ENCODE assay signal across 11 cellular contexts in the genomic region with DNA sequence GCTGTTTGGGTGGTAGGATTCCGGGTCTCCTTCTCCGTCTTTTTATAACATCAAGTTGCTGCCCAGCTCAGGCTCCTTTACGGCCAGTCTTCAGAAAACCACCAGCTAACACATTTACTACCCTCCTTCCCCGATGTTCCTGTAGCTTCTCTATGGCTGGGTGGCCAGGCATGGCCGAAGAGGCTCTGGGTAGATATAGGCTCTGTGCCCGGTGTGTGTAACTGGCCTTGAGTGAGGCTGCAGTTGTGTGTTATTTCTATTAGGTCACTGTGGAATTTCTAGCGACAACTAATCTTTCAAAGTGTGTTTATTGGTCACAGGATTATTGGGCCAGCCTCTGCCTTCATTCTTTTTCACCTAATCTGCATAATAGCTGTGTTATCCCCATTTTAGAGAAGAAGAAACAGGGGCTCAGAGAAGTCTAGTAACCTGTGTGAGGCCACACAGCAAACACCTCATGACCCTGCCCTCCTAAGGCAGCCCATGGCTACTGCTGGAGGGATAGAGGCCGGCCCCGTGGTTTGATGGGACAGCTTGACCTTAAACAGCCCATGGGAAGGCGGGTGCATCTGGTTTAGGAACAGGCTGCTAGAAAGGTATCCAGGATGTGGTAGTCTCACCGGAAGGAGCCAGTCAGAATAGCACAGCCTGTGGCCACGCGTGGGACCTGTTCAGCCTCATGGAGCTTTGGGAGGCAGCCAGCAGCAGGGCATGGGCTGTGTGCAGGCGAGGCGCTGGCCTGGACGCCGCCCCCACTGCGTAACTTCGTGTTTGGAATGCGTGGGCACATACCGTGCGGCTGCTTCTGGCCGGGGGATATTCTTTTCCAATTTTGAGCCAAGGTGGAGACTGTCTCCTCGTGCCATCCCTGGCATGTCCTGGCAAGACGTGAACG. TPM values are rescaled to one million over a fixed set of nuclear protein-coding genes. Genes with fewer than 3 reads are reported as not detected.
DNase-seq lines count a peak whose midpoint lies in the region; ATAC-seq, FAIRE-seq and TF ChIP-seq lines count a peak whose summit lies in the region.
"Had no signal": no experiment of that assay in that cellular context is flagged by ENCODE, and none has a peak within 500 bp of the region (broad histone marks: within the 10 kb centered on the region; RNA-seq: fewer than 3 reads in every experiment).

No MANE protein-coding gene starts in this region.

- H3K4me3 Mint-ChIP-seq in neural progenitor cell = no peak overlapping the region

- peak overlapping the region; percentile 86 for H3K27ac Mint-ChIP-seq in neural progenitor cell

- H3K4me3 ChIP-seq in ACC112 (ENCODE audit: low read depth, low read length) = peak overlapping the region; percentile 36
- no peak overlapping the region for H3K4me3 ChIP-seq in GM12878
- H3K4me3 ChIP-seq in neural progenitor cell = no peak overlapping the region
- no peak overlapping the region for H3K4me3 ChIP-seq in OCI-LY7 (ENCODE audit: low read depth, low read length, poor library complexity, severe bottlenecking)
- no peak overlapping the region for H3K4me3 ChIP-seq in HAP-1

- POLR2A ChIA-PET in GM12878 (lab: Charles Lee) = no interaction called here
- POLR2A ChIA-PET in OCI-LY7 (lab: Charles Lee) = no interaction called here

- H3K9me3 Mint-ChIP-seq in neural progenitor cell = no peaks in the 10 kb centered on the region

- no peaks in the 10 kb centered on the region for H3K9me2 ChIP-seq in OCI-LY7 (ENCODE audit: insufficient read depth, low read length)

- H3K27me3 ChIP-seq in ACC112 (ENCODE audit: insufficient read depth, low read length) (no peaks in the 10 kb centered on the region), GM12878 (replicated peaks in 1 of 2; ENCODE audit: control insufficient read depth in 2 of 2, insufficient read depth in 2 of 2, low read length in 1 of 2) (peaks cover 0 to 2% of the 10 kb centered on the region in 2 experiments; a peak in 3 of 4 replicates), neural progenitor cell (no peaks in the 10 kb centered on the region), HAP-1 (ENCODE audit: low read depth) (no peaks in the 10 kb centered on the region)

- ATAC-seq in GM12878 (peak; percentile 58), HG03139 (IDR thresholded peaks at IDR 0.05; ENCODE audit: unreplicated experiment) (no peak), GM21825 (IDR thresholded peaks at IDR 0.05; ENCODE audit: unreplicated experiment) (no peak)

- intact Hi-C loops in GM12878 (cut with micrococcal nuclease; ENCODE audit: unreplicated experiment) = no loop called here
- intact Hi-C loops in OCI-LY7 (cut with micrococcal nuclease; ENCODE audit: unreplicated experiment) = no loop called here

- SMC1A ChIA-PET in GM12878 (lab: Charles Lee; ENCODE audit: uncharacterized antibody, unreplicated experiment) = no interaction called here

- no peaks in the 10 kb centered on the region for H3K9me3 ChIP-seq in GM12878 (replicated peaks; ENCODE audit: control insufficient read depth, insufficient read depth, low read length)
- no peaks in the 10 kb centered on the region for H3K9me3 ChIP-seq in neural progenitor cell (ENCODE audit: low read depth)
- H3K9me3 ChIP-seq in OCI-LY7 (ENCODE audit: low read length) = no peaks in the 10 kb centered on the region
- no peaks in the 10 kb centered on the region for H3K9me3 ChIP-seq in HAP-1

- TF ChIP-seq CTCF in GM12878 (IDR thresholded peaks at IDR 0.05 in 2 of 3, conservative IDR thresholded peaks at IDR 0.05 in 1 of 3; ENCODE audit: control insufficient read depth in 2 of 3, extremely low read depth in 1 of 3, insufficient read depth in 1 of 3, low read depth in 3 of 3, low read length in 3 of 3) = no peak
- TF ChIP-seq CTCF in neural progenitor cell (IDR thresholded peaks at IDR 0.05) = no peak
- no peak for TF ChIP-seq CTCF in OCI-LY7 (conservative IDR thresholded peaks at IDR 0.05; ENCODE audit: low read length)

- no peak overlapping the region for H3K9ac ChIP-seq in GM12878 (ENCODE audit: control insufficient read depth, insufficient read depth, low read length)
- H3K9ac ChIP-seq in neural progenitor cell = no peak overlapping the region

- WGBS in GM12878 (ENCODE audit: insufficient coverage, insufficient replicate concordance, low lambda C conversion rate, missing lambda C conversion rate) = 35% methylated on average over 26 of the region's 26 CpGs

- RAD21 ChIA-PET in GM12878 (lab: Charles Lee; ENCODE audit: unreplicated experiment) = no interaction called here

- DNase-seq in RPMI8226 (peak; percentile 12), GM12878 (ENCODE audit: low read depth, low spot score) (no peak), neural progenitor cell (ENCODE audit: low spot score) (no peak), OCI-LY7 (ENCODE audit: low spot score) (no peak), HAP-1 (ENCODE audit: low spot score in 2 of 2) (no peak)
- DNase-seq: activated CD4-positive, CD25-positive, alpha-beta regulatory T cell; NCI-H2107 had no signal

- peaks cover 13% of the 10 kb centered on the region for H3K27me3 Mint-ChIP-seq in neural progenitor cell (ENCODE audit: insufficient read depth, low read depth)

- H3F3A ChIP-seq in neural progenitor cell (ENCODE audit: low read depth) = no peaks in the 10 kb centered on the region

- BruUV-seq in GM12878 (replicated peaks; lab: Mats Ljungman, UMichigan) = no TSS peak
- no TSS peak for BruUV-seq in OCI-LY7 (replicated peaks; lab: Mats Ljungman, UMichigan)

- no peak for FAIRE-seq in GM12878 (lab: Jason Lieb, UNC)

- no peak for TF ChIP-seq EP300 in GM12878 (IDR thresholded peaks at IDR 0.05; ENCODE audit: borderline replicate concordance in 1 of 2, control insufficient read depth in 1 of 2, low read depth in 2 of 2, low read length in 2 of 2)

- peaks cover 54% of the 10 kb centered on the region for H3K4me1 Mint-ChIP-seq in neural progenitor cell

- CTCF ChIA-PET in GM12878 (lab: Yijun Ruan, JAX) = no interaction called here
- CTCF ChIA-PET in OCI-LY7 (lab: Charles Lee; ENCODE audit: unreplicated experiment) = no interaction called here

- H3K4me1 ChIP-seq in ACC112 (ENCODE audit: control insufficient read depth, insufficient read depth, low read length, unreplicated experiment) (peaks cover 73% of the 10 kb centered on the region), GM12878 (ENCODE audit: control insufficient read depth, insufficient read depth, low read length) (no peaks in the 10 kb centered on the region), neural progenitor cell (peaks cover 21% of the 10 kb centered on the region), OCI-LY7 (ENCODE audit: insufficient read depth, low read length, poor library complexity, severe bottlenecking) (no peaks in the 10 kb centered on the region), HAP-1 (peaks cover 18% of the 10 kb centered on the region)

- in situ Hi-C loops in GM12878 (cut with MboI) = no loop called here
- in situ Hi-C loops in HAP-1 (cut with MboI; ENCODE audit: low sequenced_read_pairs) = no loop called here

- peaks cover 17% of the 10 kb centered on the region for H3K36me3 ChIP-seq in ACC112 (ENCODE audit: insufficient read depth, low read length)
- no peaks in the 10 kb centered on the region for H3K36me3 ChIP-seq in GM12878 (ENCODE audit: control insufficient read depth in 2 of 2, insufficient read depth in 2 of 2, low read length in 1 of 2)
- no peaks in the 10 kb centered on the region for H3K36me3 ChIP-seq in neural progenitor cell
- H3K36me3 ChIP-seq in OCI-LY7 (ENCODE audit: insufficient read depth, low read length) = no peaks in the 10 kb centered on the region
- no peaks in the 10 kb centered on the region for H3K36me3 ChIP-seq in HAP-1 (replicated peaks)

- no peaks in the 10 kb centered on the region for H4K20me1 ChIP-seq in GM12878 (ENCODE audit: control insufficient read depth, insufficient read depth)
- H4K20me1 ChIP-seq in neural progenitor cell (ENCODE audit: low read depth) = no peaks in the 10 kb centered on the region
- no peaks in the 10 kb centered on the region for H4K20me1 ChIP-seq in OCI-LY7 (ENCODE audit: insufficient read depth, low read length)

- no peak for TF ChIP-seq POLR2A in GM12878 (IDR thresholded peaks at IDR 0.05; ENCODE audit: low read depth, low read length)

- TF ChIP-seq RAD21 in GM12878 (IDR thresholded peaks at IDR 0.05; ENCODE audit: insufficient read depth, low read depth, low read length) = no peak

- H2AFZ ChIP-seq in ACC112 (ENCODE audit: low read length, unreplicated experiment) (no peak overlapping the region), GM12878 (ENCODE audit: control insufficient read depth, low read depth, low read length) (no peak overlapping the region), neural progenitor cell (replicated peaks) (no peak overlapping the region), OCI-LY7 (ENCODE audit: low read length) (no peak overlapping the region)

- peaks cover 41% of the 10 kb centered on the region for H3K79me2 ChIP-seq in ACC112 (ENCODE audit: control insufficient read depth, insufficient read depth, low read length, unreplicated experiment)
- H3K79me2 ChIP-seq in GM12878 (ENCODE audit: control insufficient read depth, insufficient read depth, low read length) = no peaks in the 10 kb centered on the region
- no peaks in the 10 kb centered on the region for H3K79me2 ChIP-seq in neural progenitor cell (ENCODE audit: low read depth)
- no peaks in the 10 kb centered on the region for H3K79me2 ChIP-seq in OCI-LY7 (ENCODE audit: insufficient read depth, low read depth, low read length)

- H3K4me2 ChIP-seq in GM12878 (ENCODE audit: control insufficient read depth, insufficient read depth) (no peak overlapping the region), neural progenitor cell (no peak overlapping the region), OCI-LY7 (ENCODE audit: low read length) (no peak overlapping the region)

- H3K36me3 Mint-ChIP-seq in neural progenitor cell = peaks cover 2% of the 10 kb centered on the region

- H3K27ac ChIP-seq in ACC112 (ENCODE audit: low read depth, low read length) (peak overlapping the region; percentile 97), GM12878 (ENCODE audit: control insufficient read depth, insufficient read depth) (no peak overlapping the region), neural progenitor cell (no peak overlapping the region), OCI-LY7 (ENCODE audit: low read depth, low read length, poor library complexity, severe bottlenecking) (no peak overlapping the region)

RNA-seq across cellular contexts. Expression of a gene that starts 29.7 kb away (rescaled TPM):
- not detected in 2 replicates for total RNA-seq in GM12878 (2013; cell fraction: nucleolus; rRNA removed)
- total RNA-seq in GM12878 (2014; rRNA removed) (not detected in 2 replicates), GM12878 (2014; rRNA removed; fragmentation: Illumina TruSeq; extraction: Trizol) (not detected in 2 replicates), GM12878 (2021) (0.11 TPM in 1 of 2 replicates, not detected in the other), neural progenitor cell (ENCODE audit: low replicate concordance) (12.2 and 17.0 TPM in 2 replicates), OCI-LY7 (2022) (not detected in 2 replicates)
- polyA plus RNA-seq in GM12878 (2011; ENCODE audit: low read depth) = not detected
- polyA plus RNA-seq in GM12878 (2011; rRNA removed) (not detected in 2 replicates), GM12878 (2014; fragmentation: Illumina TruSeq; extraction: Trizol) (not detected in 2 replicates), GM12878 (2014; fragmentation: Nextera tagmentation; extraction: Ambion mirVana) (not detected), GM12878 (2014; rRNA removed) (not detected in 2 replicates), GM12878 (2016; fragmentation: Nextera tagmentation; extraction: Ambion mirVana) (under 1 TPM in 1 of 2 experiments, not detected in 1; 0.13 TPM)
- not detected in 2 replicates for polyA plus RNA-seq in GM12878 (2011; cell fraction: cytosol; rRNA removed)
- not detected in 2 replicates for polyA plus RNA-seq in GM12878 (2011; cell fraction: nucleus; rRNA removed)
- polyA plus RNA-seq in GM12878 (2012) = not detected in 2 replicates
- polyA minus RNA-seq in GM12878 (2011; rRNA and poly(A)+ RNA removed) = not detected in 2 replicates
- polyA minus RNA-seq in GM12878 (2011; cell fraction: cytosol; rRNA and poly(A)+ RNA removed) = 0.67 and 1.5 TPM in 2 replicates
- polyA minus RNA-seq in GM12878 (2011; cell fraction: nucleus; rRNA and poly(A)+ RNA removed) = not detected in 2 replicates
- total RNA-seq in OCI-LY7 (2014; rRNA removed; shearing (Covaris generic)) = not detected in 2 replicates

RNA-seq across cellular contexts. Expression of a gene that starts 36.6 kb away (rescaled TPM):
- total RNA-seq in GM12878 (2013; cell fraction: nucleolus; rRNA removed) = not detected in 2 replicates
- total RNA-seq in GM12878 (2014; rRNA removed) = not detected in 2 replicates
- total RNA-seq in GM12878 (2014; rRNA removed; fragmentation: Illumina TruSeq; extraction: Trizol) = not detected in 2 replicates
- not detected in 2 replicates for total RNA-seq in GM12878 (2021)
- polyA plus RNA-seq in GM12878 (2011; ENCODE audit: low read depth) = not detected
- not detected in 2 replicates for polyA plus RNA-seq in GM12878 (2011; rRNA removed)
- not detected in 2 replicates for polyA plus RNA-seq in GM12878 (2011; cell fraction: cytosol; rRNA removed)
- polyA plus RNA-seq in GM12878 (2011; cell fraction: nucleus; rRNA removed) = not detected in 2 replicates
- not detected in 2 replicates for polyA plus RNA-seq in GM12878 (2012)
- not detected in 2 replicates for polyA plus RNA-seq in GM12878 (2014; fragmentation: Illumina TruSeq; extraction: Trizol)
- polyA plus RNA-seq in GM12878 (2014; fragmentation: Nextera tagmentation; extraction: Ambion mirVana) = not detected
- not detected in 2 replicates for polyA plus RNA-seq in GM12878 (2014; rRNA removed)
- not detected for polyA plus RNA-seq in GM12878 (2016; fragmentation: Nextera tagmentation; extraction: Ambion mirVana)
- not detected in 2 replicates for polyA minus RNA-seq in GM12878 (2011; rRNA and poly(A)+ RNA removed)
- not detected in 2 replicates for polyA minus RNA-seq in GM12878 (2011; cell fraction: cytosol; rRNA and poly(A)+ RNA removed)
- polyA minus RNA-seq in GM12878 (2011; cell fraction: nucleus; rRNA and poly(A)+ RNA removed) = not detected in 2 replicates
- not detected in 2 replicates for total RNA-seq in neural progenitor cell (ENCODE audit: low replicate concordance)
- total RNA-seq in OCI-LY7 (2014; rRNA removed; shearing (Covaris generic)) = not detected in 2 replicates
- total RNA-seq in OCI-LY7 (2022) = not detected in 2 replicates
- polyA plus RNA-seq: esophagus had no signal

Comparison
In these comparisons a context has a peak if more than half of its experiments do, and no peak if none do; other contexts are left out.
1. RNA of a gene that starts 29.7 kb away (total RNA-seq): 12.2 to 17.0 TPM in neural progenitor cell; not detected in OCI-LY7 and 0.11 TPM in GM12878; every median in the first group is over 10 times any median in the second.